ENCODE assay signal across 18 cellular contexts in genomic region chr1:170481000-170481399, GRCh38. TPM values are rescaled to one million over a fixed set of nuclear protein-coding genes. Genes with fewer than 3 reads are reported as not detected.
DNase-seq lines count a peak whose midpoint lies in the region; ATAC-seq and TF ChIP-seq lines count a peak whose summit lies in the region.
"Had no signal": no experiment of that assay in that cellular context is flagged by ENCODE, and none has a peak within 500 bp of the region (broad histone marks: within the 10 kb centered on the region; RNA-seq: fewer than 3 reads in every experiment).

No MANE protein-coding gene starts in this region.

- H3K4me2 ChIP-seq in DND-41 (ENCODE audit: insufficient read depth, low read length) (no peak overlapping the region), trophoblast cell (ENCODE audit: low read length) (no peak overlapping the region)
- H3K4me2 ChIP-seq: BLaER1 had no signal

- no peak overlapping the region for H2BK5ac ChIP-seq in trophoblast cell (ENCODE audit: low read depth, low read length, poor library complexity)

- H2BK120ac ChIP-seq in trophoblast cell (ENCODE audit: insufficient read depth, low read length, poor library complexity): no peak overlapping the region

- no peak overlapping the region for H3K4ac ChIP-seq in trophoblast cell (ENCODE audit: low read depth, low read length)

- no peaks in the 10 kb centered on the region for H3K79me2 ChIP-seq in DND-41 (ENCODE audit: insufficient read depth, low read length)
- H3K79me2 ChIP-seq in trophoblast cell (ENCODE audit: control insufficient read depth, insufficient read depth, low read length, poor library complexity): no peaks in the 10 kb centered on the region

- H3K27me3 ChIP-seq in DND-41 (ENCODE audit: insufficient read depth, low read length, poor library complexity) (no peaks in the 10 kb centered on the region), neuron (ENCODE audit: insufficient read depth, low read length) (no peaks in the 10 kb centered on the region), trophoblast cell (ENCODE audit: insufficient read depth, low read length) (no peaks in the 10 kb centered on the region)
- H3K27me3 ChIP-seq: BLaER1 had no signal

- H3K9me3 ChIP-seq in DND-41 (ENCODE audit: insufficient read depth, low read length, severe bottlenecking) (no peaks in the 10 kb centered on the region), neuron (ENCODE audit: low read length) (no peaks in the 10 kb centered on the region), trophoblast cell (ENCODE audit: insufficient read depth, low read depth, low read length) (no peaks in the 10 kb centered on the region)
- H3K9me3 ChIP-seq: BLaER1, Caco-2 had no signal

- no peak overlapping the region for H3K14ac ChIP-seq in trophoblast cell (ENCODE audit: low read length)

- H2BK12ac ChIP-seq in trophoblast cell (ENCODE audit: low read length): no peak overlapping the region

- DNase-seq in DND-41: peak; percentile 52
- DNase-seq in Jurkat, Clone E6-1 (ENCODE audit: low read depth, low spot score): peak; percentile 67
- peak; percentile 3 for DNase-seq in choroid plexus epithelial cell (ENCODE audit: low read depth)
- DNase-seq in epidermal melanocyte (ENCODE audit: insufficient read length, low spot score): no peak
- no peak for DNase-seq in trophoblast cell
- DNase-seq in NCI-H2196 (lab: John Stamatoyannopoulos, UW; ENCODE audit: unreplicated experiment): no peak
- DNase-seq: Caco-2; CD4-positive, CD25-positive, alpha-beta regulatory T cell; CD8-positive, alpha-beta T cell; DMS79; GF-D8; H7; HCEC 1CT had no signal

- TF ChIP-seq CTCF in DND-41 (IDR thresholded peaks at IDR 0.05; ENCODE audit: borderline replicate concordance, extremely low read depth, low read length, poor library complexity, severe bottlenecking) (no peak), choroid plexus epithelial cell (conservative IDR thresholded peaks at IDR 0.05; ENCODE audit: low read depth, low read length) (no peak)

- H4K8ac ChIP-seq in trophoblast cell (ENCODE audit: low read depth, low read length): no peak overlapping the region

- H3K9ac ChIP-seq in DND-41 (ENCODE audit: low read depth, low read length): no peak overlapping the region
- no peak overlapping the region for H3K9ac ChIP-seq in trophoblast cell (ENCODE audit: low read length)
- H3K9ac ChIP-seq: BLaER1 had no signal

- H3K4me1 ChIP-seq in DND-41 (ENCODE audit: insufficient read depth, low read length): peaks cover 12% of the 10 kb centered on the region
- peaks cover 11% of the 10 kb centered on the region for H3K4me1 ChIP-seq in neuron (ENCODE audit: insufficient read depth, low read length)
- H3K4me1 ChIP-seq in trophoblast cell (ENCODE audit: control insufficient read depth in 1 of 2, insufficient read depth in 2 of 2, low read length in 2 of 2): no peaks in the 10 kb centered on the region
- H3K4me1 ChIP-seq: BLaER1, Caco-2 had no signal

- H3K27ac ChIP-seq in DND-41 (ENCODE audit: low read length): peak overlapping the region; percentile 45
- no peak overlapping the region for H3K27ac ChIP-seq in trophoblast cell (ENCODE audit: low read depth, low read length)
- H3K27ac ChIP-seq: 22Rv1, BLaER1, C4-2B had no signal

- no peaks in the 10 kb centered on the region for H3K36me3 ChIP-seq in DND-41 (ENCODE audit: insufficient read depth, low read length)
- H3K36me3 ChIP-seq in neuron (ENCODE audit: insufficient read depth, low read length): no peaks in the 10 kb centered on the region
- no peaks in the 10 kb centered on the region for H3K36me3 ChIP-seq in trophoblast cell (ENCODE audit: control insufficient read depth in 1 of 2, insufficient read depth in 2 of 2, low read length in 2 of 2)
- H3K36me3 ChIP-seq: BLaER1 had no signal

- peak; percentile 90 for ATAC-seq in DND-41 (ENCODE audit: insufficient read depth, low read depth)
- ATAC-seq in GM18909 (IDR thresholded peaks at IDR 0.05; ENCODE audit: poor library complexity, unreplicated experiment): no peak
- ATAC-seq: CD8-positive, alpha-beta T cell had no signal

- H3K4me3 ChIP-seq in DND-41 (ENCODE audit: low read depth in 1 of 2, low read length in 2 of 2) (no peak overlapping the region), choroid plexus epithelial cell (ENCODE audit: low read depth, low read length) (no peak overlapping the region), neuron (ENCODE audit: low read length) (no peak overlapping the region), trophoblast cell (ENCODE audit: low read depth, low read length) (no peak overlapping the region)
- H3K4me3 ChIP-seq in Jurkat, Clone E6-1 (ENCODE audit: low read length): no peak overlapping the region
- H3K4me3 ChIP-seq: BLaER1 had no signal

- no peak overlapping the region for H4K12ac ChIP-seq in trophoblast cell (ENCODE audit: low read depth, low read length)

- no peak overlapping the region for H4K91ac ChIP-seq in trophoblast cell (ENCODE audit: low read depth, low read length)

- H4K20me1 ChIP-seq in DND-41 (ENCODE audit: insufficient read depth, low read length): no peaks in the 10 kb centered on the region
- H4K20me1 ChIP-seq: BLaER1 had no signal

- H3K79me1 ChIP-seq in trophoblast cell (ENCODE audit: low read length): no peaks in the 10 kb centered on the region

- no peak overlapping the region for H3K18ac ChIP-seq in trophoblast cell (ENCODE audit: low read length)

- no peak overlapping the region for H3K23ac ChIP-seq in trophoblast cell (ENCODE audit: low read length)

- H2AFZ ChIP-seq in DND-41 (ENCODE audit: low read depth, low read length) (0 out of 2 replicates have a peak overlapping the region, but pooled peaks have one; percentile 3), neuron (ENCODE audit: low read depth, low read length) (peak overlapping the region; percentile 5), trophoblast cell (ENCODE audit: insufficient read depth, low read length, poor library complexity) (no peak overlapping the region)

- H2AK5ac ChIP-seq in trophoblast cell (ENCODE audit: low read length): no peak overlapping the region

RNA-seq across cellular contexts. Expression of gene GORAB, which starts 51.0 kb away (rescaled TPM):
- 5.5 TPM for polyA plus RNA-seq in Jurkat, Clone E6-1 (2012; ENCODE audit: insufficient read depth, insufficient read length)
- polyA plus RNA-seq in trophoblast cell (2013): 9.1 and 9.5 TPM in 2 replicates

Comparison
In these comparisons a context has a peak if more than half of its experiments do, and no peak if none do; other contexts are left out.
1. DNase-seq: peak in DND-41 (single experiment), Jurkat, Clone E6-1 (single experiment) and choroid plexus epithelial cell (single experiment); none in epidermal melanocyte (single experiment), trophoblast cell (0 of 2) and NCI-H2196 (single experiment).